In genomic region chr17:82050152-82050760, GRCh38 we compare ENCODE assay signal across 9 cellular contexts. TPM values are rescaled to one million over a fixed set of nuclear protein-coding genes. Genes with fewer than 3 reads are reported as not detected.
DNase-seq lines count a peak whose midpoint lies in the region; ATAC-seq and TF ChIP-seq lines count a peak whose summit lies in the region.
"Had no signal": no experiment of that assay in that cellular context is flagged by ENCODE, and none has a peak within 500 bp of the region (broad histone marks: within the 10 kb centered on the region; RNA-seq: fewer than 3 reads in every experiment).

No MANE protein-coding gene starts in this region.

- H3K9me3 ChIP-seq in HCT116 (ENCODE audit: control insufficient read depth in 1 of 2, insufficient read depth in 1 of 2, low read depth in 1 of 2, low read length in 2 of 2) = no peaks in the 10 kb centered on the region
- no peaks in the 10 kb centered on the region for H3K9me3 ChIP-seq in hepatocyte (ENCODE audit: low read depth)
- no peaks in the 10 kb centered on the region for H3K9me3 ChIP-seq in skeletal muscle satellite cell (replicated peaks; ENCODE audit: low read length)

- TF ChIP-seq CTCF in HCT116 (IDR thresholded peaks at IDR 0.05 in 2 of 3, conservative IDR thresholded peaks at IDR 0.05 in 1 of 3; ENCODE audit: borderline replicate concordance in 1 of 3, insufficient read depth in 1 of 3, low read depth in 2 of 3, low read length in 2 of 3) (no peak), hepatocyte (IDR thresholded peaks at IDR 0.05; ENCODE audit: poor library complexity) (no peak), GM13977 (IDR thresholded peaks at IDR 0.05; ENCODE audit: extremely low read depth, insufficient read depth, missing control alignments) (no peak)

- POLR2A ChIA-PET in HCT116 (lab: Charles Lee) = no interaction called here
- POLR2A ChIA-PET in activated CD8-positive, alpha-beta T cell treated with anti-CD3 and anti-CD28 coated beads, Interleukin-2, amount 10 ng/mL, durations not matched to agents 7 days and 5 days (lab: Charles Lee) = interaction anchor here (0.9 to 2.0 kb wide), 2 partner anchors 12 to 14 kb away, joined by 4 to 12 read pairs; partner anchors contain the start of gene DCXR

- H3K27me3 ChIP-seq in HCT116 (ENCODE audit: insufficient read depth, low read length) = no peaks in the 10 kb centered on the region
- no peaks in the 10 kb centered on the region for H3K27me3 ChIP-seq in hepatocyte
- H3K27me3 ChIP-seq in skeletal muscle satellite cell (ENCODE audit: control insufficient read depth, insufficient read depth, low read length) = no peaks in the 10 kb centered on the region

- DNase-seq in HCT116 (ENCODE audit: low read depth, low spot score) = no peak
- no peak for DNase-seq in activated CD8-positive, alpha-beta T cell treated with anti-CD3 and anti-CD28 coated beads, Interleukin-2, amount 10 ng/mL, durations not matched to agents 7 days and 5 days
- no peak for DNase-seq in hepatocyte (ENCODE audit: low spot score)
- DNase-seq in GM13977 (ENCODE audit: low spot score) = no peak
- DNase-seq in middle frontal gyrus (ENCODE audit: extremely low spot score, low spot score) = no peak
- DNase-seq in glomerular visceral epithelial cell (ENCODE audit: extremely low spot score) = no peak
- DNase-seq: activated CD8-positive, alpha-beta memory T cell treated with anti-CD3 and anti-CD28 coated beads, Interleukin-2, amount 50 U/mL, for 48 hours had no signal

- H3K27ac ChIP-seq in HCT116 (ENCODE audit: low read depth, low read length) = peak overlapping the region; percentile 81
- H3K27ac ChIP-seq in hepatocyte = no peak overlapping the region

- peaks cover 13 to 27% of the 10 kb centered on the region in 2 experiments; a peak in 3 of 4 replicates for H3K4me1 ChIP-seq in HCT116 (ENCODE audit: control insufficient read depth in 1 of 2, insufficient read depth in 2 of 2, low read length in 2 of 2)
- peaks cover 17% of the 10 kb centered on the region for H3K4me1 ChIP-seq in hepatocyte (ENCODE audit: insufficient read depth)
- peaks cover 19% of the 10 kb centered on the region for H3K4me1 ChIP-seq in skeletal muscle satellite cell (ENCODE audit: control insufficient read depth, insufficient read depth, low read length)

- intact Hi-C loops in HCT116 (cut with micrococcal nuclease) = no loop called here

- TF ChIP-seq POLR2A in HCT116 (IDR thresholded peaks at IDR 0.05; ENCODE audit: borderline replicate concordance, extremely low read depth, insufficient read depth, insufficient read length) = no peak

- CTCF ChIA-PET in HCT116 (lab: Charles Lee) = interaction anchor here (1.5 kb wide), 1 partner anchor 13 kb away, joined by 10 read pairs; the partner anchor contains the start of gene DCXR
- CTCF ChIA-PET in activated CD8-positive, alpha-beta T cell treated with anti-CD3 and anti-CD28 coated beads, Interleukin-2, amount 10 ng/mL, durations not matched to agents 7 days and 5 days (lab: Charles Lee) = interaction anchor here (0.8 to 3.1 kb wide), 3 partner anchors 13 to 91 kb away, joined by 3 to 17 read pairs (median 11); partner anchors contain the start of genes DCXR and RAC3

- H3K36me3 Mint-ChIP-seq in activated CD8-positive, alpha-beta T cell treated with anti-CD3 and anti-CD28 coated beads, Interleukin-2, amount 10 ng/mL, durations not matched to agents 7 days and 5 days (ENCODE audit: low read depth) = no peaks in the 10 kb centered on the region

- no peaks in the 10 kb centered on the region for H4K20me1 ChIP-seq in HCT116 (ENCODE audit: insufficient read depth)
- peaks cover 3% of the 10 kb centered on the region for H4K20me1 ChIP-seq in hepatocyte (ENCODE audit: insufficient read depth, poor library complexity, severe bottlenecking)

- H3K9me3 Mint-ChIP-seq in activated CD8-positive, alpha-beta T cell treated with anti-CD3 and anti-CD28 coated beads, Interleukin-2, amount 10 ng/mL, durations not matched to agents 7 days and 5 days (ENCODE audit: insufficient read depth) = no peaks in the 10 kb centered on the region

- H2AFZ ChIP-seq in HCT116 (ENCODE audit: low read depth, low read length, poor library complexity, severe bottlenecking) = no peak overlapping the region
- H2AFZ ChIP-seq in hepatocyte = no peak overlapping the region

- H3K4me3 Mint-ChIP-seq in activated CD8-positive, alpha-beta T cell treated with anti-CD3 and anti-CD28 coated beads, Interleukin-2, amount 10 ng/mL, durations not matched to agents 7 days and 5 days = peak overlapping the region; percentile 80

- peak overlapping the region; percentile 80 for H3K27ac Mint-ChIP-seq in activated CD8-positive, alpha-beta T cell treated with anti-CD3 and anti-CD28 coated beads, Interleukin-2, amount 10 ng/mL, durations not matched to agents 7 days and 5 days

- RAD21 ChIA-PET in HCT116 (lab: Charles Lee; ENCODE audit: low non-redundant PET in 1 of 2, low total read pairs in 2 of 2, uncharacterized antibody in 2 of 2, unreplicated experiment in 2 of 2) = no interaction called here

- H3K4me3 ChIP-seq in HCT116 (replicated peaks in 1 of 2; ENCODE audit: low read depth in 1 of 2, low read length in 2 of 2) (peak overlapping the region; percentile 94 to 99), hepatocyte (peak overlapping the region; percentile 83), skeletal muscle satellite cell (ENCODE audit: low read length) (peak overlapping the region; percentile 77)

- H3K4me1 Mint-ChIP-seq in activated CD8-positive, alpha-beta T cell treated with anti-CD3 and anti-CD28 coated beads, Interleukin-2, amount 10 ng/mL, durations not matched to agents 7 days and 5 days (ENCODE audit: low read depth) = peaks cover 24% of the 10 kb centered on the region

- in situ Hi-C loops in GM13977 (cut with MboI; ENCODE audit: low pct_unique_long_range_greater_than_20kb, low sequenced_read_pairs, unreplicated experiment) = no loop called here

- H3K4me2 ChIP-seq in HCT116 (ENCODE audit: low read length) (peak overlapping the region; percentile 100), hepatocyte (peak overlapping the region; percentile 98), skeletal muscle satellite cell (ENCODE audit: low read length) (peak overlapping the region; percentile 89)

- no peaks in the 10 kb centered on the region for H3K9me2 ChIP-seq in HCT116 (ENCODE audit: insufficient read depth)
- H3K9me2 ChIP-seq in hepatocyte (replicated peaks; ENCODE audit: insufficient read depth) = no peaks in the 10 kb centered on the region

- H3K79me2 ChIP-seq in HCT116 (ENCODE audit: insufficient read depth, low read length) (peaks cover 41% of the 10 kb centered on the region), hepatocyte (peaks cover 28% of the 10 kb centered on the region)

- TSS peak; percentile 37 for BruUV-seq in HCT116 (replicated peaks; lab: Mats Ljungman, UMichigan)

- H3K27me3 Mint-ChIP-seq in activated CD8-positive, alpha-beta T cell treated with anti-CD3 and anti-CD28 coated beads, Interleukin-2, amount 10 ng/mL, durations not matched to agents 7 days and 5 days (ENCODE audit: low read depth) = no peaks in the 10 kb centered on the region

- no peak for TF ChIP-seq RAD21 in HCT116 (IDR thresholded peaks at IDR 0.05; ENCODE audit: low read depth)

- H3K36me3 ChIP-seq in HCT116 (ENCODE audit: control insufficient read depth in 1 of 2, insufficient read depth in 2 of 2, low read length in 2 of 2) = peaks cover 12 to 26% of the 10 kb centered on the region in 2 experiments; a peak in 2 of 4 replicates
- H3K36me3 ChIP-seq in hepatocyte (replicated peaks; ENCODE audit: insufficient read depth, low read depth) = no peaks in the 10 kb centered on the region
- peaks cover 51% of the 10 kb centered on the region for H3K36me3 ChIP-seq in skeletal muscle satellite cell (ENCODE audit: insufficient read depth, low read length)

- H3K9ac ChIP-seq in HCT116 (ENCODE audit: low read length) (peak overlapping the region; percentile 87), skeletal muscle satellite cell (ENCODE audit: low read depth, low read length) (peak overlapping the region; percentile 84)

- ATAC-seq in HCT116 (no peak), GM21786 (IDR thresholded peaks at IDR 0.05; ENCODE audit: unreplicated experiment) (no peak)
- no peak for ATAC-seq in activated CD8-positive, alpha-beta T cell treated with anti-CD3 and anti-CD28 coated beads, Interleukin-2, amount 10 ng/mL, durations not matched to agents 7 days and 5 days

- WGBS in hepatocyte (ENCODE audit: low lambda C conversion rate, missing lambda C conversion rate) = 95% methylated on average over 28 of the region's 28 CpGs

RNA-seq across cellular contexts. Expression of gene RFNG, which starts 1.4 kb away (rescaled TPM):
- total RNA-seq in HCT116 (2021; ENCODE audit: unreplicated experiment) (52.0 TPM), hepatocyte (39.6 and 43.2 TPM in 2 replicates)
- 53.5 and 62.2 TPM in 2 replicates for polyA plus RNA-seq in HCT116 (2012)
- 10 to 100 TPM; 19.4 to 20.8 TPM for total RNA-seq in activated CD8-positive, alpha-beta T cell treated with anti-CD3 and anti-CD28 coated beads, Interleukin-2, amount 10 ng/mL, durations not matched to agents 7 days and 5 days
- 109 and 118 TPM in 2 replicates for polyA plus RNA-seq in hepatocyte
- total RNA-seq in skeletal muscle satellite cell (2012; rRNA removed) = 29.5 and 31.2 TPM in 2 replicates

RNA-seq across cellular contexts. Expression of gene GPS1, which starts 1.4 kb away (rescaled TPM):
- total RNA-seq in HCT116 (2021; ENCODE audit: unreplicated experiment) (205 TPM), hepatocyte (101 and 124 TPM in 2 replicates)
- 154 and 156 TPM in 2 replicates for polyA plus RNA-seq in HCT116 (2012)
- total RNA-seq in activated CD8-positive, alpha-beta T cell treated with anti-CD3 and anti-CD28 coated beads, Interleukin-2, amount 10 ng/mL, durations not matched to agents 7 days and 5 days = 100 to 1,000 TPM in 1 of 2 experiments, 10 to 100 TPM in 1; 97.6 to 104 TPM
- polyA plus RNA-seq in hepatocyte = 160 and 167 TPM in 2 replicates
- total RNA-seq in skeletal muscle satellite cell (2012; rRNA removed) = 128 and 144 TPM in 2 replicates

RNA-seq across cellular contexts. Expression of gene DCXR, which starts 12.8 kb away (rescaled TPM):
- total RNA-seq in HCT116 (2021; ENCODE audit: unreplicated experiment) (306 TPM), hepatocyte (118 and 125 TPM in 2 replicates)
- 324 and 351 TPM in 2 replicates for polyA plus RNA-seq in HCT116 (2012)
- total RNA-seq in activated CD8-positive, alpha-beta T cell treated with anti-CD3 and anti-CD28 coated beads, Interleukin-2, amount 10 ng/mL, durations not matched to agents 7 days and 5 days = 100 to 1,000 TPM; 141 TPM
- polyA plus RNA-seq in hepatocyte = 185 and 207 TPM in 2 replicates
- total RNA-seq in skeletal muscle satellite cell (2012; rRNA removed) = 49.1 and 63.1 TPM in 2 replicates

RNA-seq across cellular contexts. Expression of gene DUS1L, which starts 15.3 kb away (rescaled TPM):
- 176 TPM for total RNA-seq in HCT116 (2021; ENCODE audit: unreplicated experiment)
- 120 and 129 TPM in 2 replicates for polyA plus RNA-seq in HCT116 (2012)
- 100 to 1,000 TPM; 126 to 127 TPM for total RNA-seq in activated CD8-positive, alpha-beta T cell treated with anti-CD3 and anti-CD28 coated beads, Interleukin-2, amount 10 ng/mL, durations not matched to agents 7 days and 5 days
- 71.5 and 71.9 TPM in 2 replicates for total RNA-seq in hepatocyte
- polyA plus RNA-seq in hepatocyte = 160 and 202 TPM in 2 replicates
- total RNA-seq in skeletal muscle satellite cell (2012; rRNA removed) = 64.7 and 68.2 TPM in 2 replicates

RNA-seq across cellular contexts. Expression of gene RAC3, which starts 18.8 kb away (rescaled TPM):
- 120 TPM for total RNA-seq in HCT116 (2021; ENCODE audit: unreplicated experiment)
- 114 and 123 TPM in 2 replicates for polyA plus RNA-seq in HCT116 (2012)
- 10 to 100 TPM; 12.9 to 13.1 TPM for total RNA-seq in activated CD8-positive, alpha-beta T cell treated with anti-CD3 and anti-CD28 coated beads, Interleukin-2, amount 10 ng/mL, durations not matched to agents 7 days and 5 days
- 11.8 and 13.7 TPM in 2 replicates for total RNA-seq in hepatocyte
- polyA plus RNA-seq in hepatocyte = 5.2 and 5.5 TPM in 2 replicates
- 9.6 and 15.5 TPM in 2 replicates for total RNA-seq in skeletal muscle satellite cell (2012; rRNA removed)
